In genomic region chr12:7092229-7092985, GRCh38 we compare ENCODE assay signal across 8 cellular contexts. TPM values are rescaled to one million over a fixed set of nuclear protein-coding genes. Genes with fewer than 3 reads are reported as not detected.
DNase-seq lines count a peak whose midpoint lies in the region; ATAC-seq and TF ChIP-seq lines count a peak whose summit lies in the region.

TSS of gene C1R (minus strand) at chr12:7092445. CDS start at chr12:7092388, 57 bp downstream.

- peak; percentile 77 for ATAC-seq in stimulated activated naive CD8-positive, alpha-beta T cell treated with anti-CD3 and anti-CD28 coated beads, Interleukin-15, amount 100 ng/mL, for 72 hours
- ATAC-seq in HG02763 (IDR thresholded peaks at IDR 0.05; ENCODE audit: unreplicated experiment), result no peak

- H3K4me3 Mint-ChIP-seq in CD14-positive monocyte (peak within 1 kb of the TSS; percentile 89 to 98), nephron (peak within 1 kb of the TSS; percentile 84 to 92 (median 90))
- peak within 1 kb of the TSS; percentile 75 for H3K4me3 Mint-ChIP-seq in activated T-helper 2 cell treated with anti-CD3 and anti-CD28 coated beads, Interferon-gamma antibody, Interleukin-2, Interleukin-4, amounts not matched to agents 10 μg/mL and 5 μg/mL and 100 μg/mL, durations not matched to agents 14 hours and 24 hours and 36 hours (ENCODE audit: low read depth)
- peak within 1 kb of the TSS; percentile 87 to 88 for H3K4me3 Mint-ChIP-seq in stimulated activated naive CD8-positive, alpha-beta T cell treated with anti-CD3 and anti-CD28 coated beads, Interleukin-15, amount 100 ng/mL, for 72 hours

- H3K9me3 Mint-ChIP-seq in CD14-positive monocyte (peaks cover 0 to 1% (median 0%) of the 10 kb centered on the region in 7 donors), nephron (no peaks in the 10 kb centered on the region)
- no peaks in the 10 kb centered on the region for H3K9me3 Mint-ChIP-seq in activated T-helper 2 cell treated with anti-CD3 and anti-CD28 coated beads, Interferon-gamma antibody, Interleukin-2, Interleukin-4, amounts not matched to agents 10 μg/mL and 5 μg/mL and 100 μg/mL, durations not matched to agents 14 hours and 24 hours and 36 hours
- no peaks in the 10 kb centered on the region for H3K9me3 Mint-ChIP-seq in stimulated activated naive CD8-positive, alpha-beta T cell treated with anti-CD3 and anti-CD28 coated beads, Interleukin-15, amount 100 ng/mL, for 72 hours

- DNase-seq in CD14-positive monocyte (ENCODE audit: low spot score) (no peak), HEK293T (ENCODE audit: extremely low spot score) (peak; percentile 71), PC-9 (peak in 1 of 2 experiments; percentile 76), fibroblast of the aortic adventitia (ENCODE audit: low read depth) (peak; percentile 97)
- peak; percentile 45 for DNase-seq in activated T-helper 2 cell treated with anti-CD3 and anti-CD28 coated beads, Interferon-gamma antibody, Interleukin-2, Interleukin-4, amounts not matched to agents 10 μg/mL and 5 μg/mL and 100 μg/mL, durations not matched to agents 14 hours and 24 hours and 36 hours (ENCODE audit: low spot score)
- DNase-seq in stimulated activated naive CD8-positive, alpha-beta T cell treated with anti-CD3 and anti-CD28 coated beads, Interleukin-15, amount 100 ng/mL, for 72 hours, result peak; percentile 57 to 65

- H3K27me3 Mint-ChIP-seq in CD14-positive monocyte (ENCODE audit: low read depth in 3 of 3) (peaks cover 6 to 17% (median 12%) of the 10 kb centered on the region in 3 donors), nephron (ENCODE audit: low read depth) (peaks cover 3% of the 10 kb centered on the region)
- no peaks in the 10 kb centered on the region for H3K27me3 Mint-ChIP-seq in activated T-helper 2 cell treated with anti-CD3 and anti-CD28 coated beads, Interferon-gamma antibody, Interleukin-2, Interleukin-4, amounts not matched to agents 10 μg/mL and 5 μg/mL and 100 μg/mL, durations not matched to agents 14 hours and 24 hours and 36 hours (ENCODE audit: low read depth)
- no peaks in the 10 kb centered on the region for H3K27me3 Mint-ChIP-seq in stimulated activated naive CD8-positive, alpha-beta T cell treated with anti-CD3 and anti-CD28 coated beads, Interleukin-15, amount 100 ng/mL, for 72 hours

- no peaks in the 10 kb centered on the region for H3K79me2 ChIP-seq in PC-9 (ENCODE audit: low read depth)

- H3K36me3 ChIP-seq in PC-9 (ENCODE audit: low read depth), result no peaks in the 10 kb centered on the region

- no peaks in the 10 kb centered on the region for H3K4me1 ChIP-seq in PC-9 (replicated peaks; ENCODE audit: insufficient read depth)

- H3K27me3 ChIP-seq in PC-9 (ENCODE audit: insufficient read depth, low read depth), result no peaks in the 10 kb centered on the region

- no peaks in the 10 kb centered on the region for H4K20me1 ChIP-seq in PC-9 (ENCODE audit: insufficient read depth)

- TF ChIP-seq CTCF in CD14-positive monocyte (IDR thresholded peaks at IDR 0.05) (peak; percentile 90), PC-9 (conservative IDR thresholded peaks at IDR 0.05) (peak; percentile 93), fibroblast of the aortic adventitia (IDR thresholded peaks at IDR 0.05; ENCODE audit: insufficient read depth, low read length) (peak; percentile 92), nephron (IDR thresholded peaks at IDR 0.05; ENCODE audit: unreplicated experiment in 3 of 3) (peak; percentile 86 to 92 (median 88))

- peak within 1 kb of the TSS; percentile 68; the same call in 1 of the 2 replicates for H2AFZ ChIP-seq in PC-9

- peaks cover 3% of the 10 kb centered on the region; the same call in 1 of the 2 replicates for H3F3A ChIP-seq in PC-9 (ENCODE audit: insufficient read depth, low read depth)

- CTCF ChIA-PET in HEK293T (lab: Yijun Ruan, JAX), result interaction anchor here (1.3 kb wide), 1 partner anchor 148 kb away, joined by 3 read pairs; no protein-coding TSS in a partner anchor
- CTCF ChIA-PET in PC-9 (lab: Charles Lee), result interaction anchor here (0.9 kb wide), 1 partner anchor 16 kb away, joined by 4 read pairs; no protein-coding TSS in a partner anchor

- POLR2A ChIA-PET in HEK293T (lab: Yijun Ruan, JAX), result no interaction called here
- POLR2A ChIA-PET in PC-9 (lab: Charles Lee; ENCODE audit: unreplicated experiment), result interaction anchor here (0.5 to 0.7 kb wide), 3 partner anchors 16 to 164 kb away, joined by 3 read pairs; no protein-coding TSS in a partner anchor

- no TSS peak for BruUV-seq in PC-9 (replicated peaks; lab: Mats Ljungman, UMichigan)

- intact Hi-C loops in CD14-positive monocyte (cut with micrococcal nuclease) (loop anchor here (5.0 to 10.0 kb wide), 2 partner anchors 68 to 170 kb away; no protein-coding TSS in a partner anchor), PC-9 (cut with micrococcal nuclease; ENCODE audit: unreplicated experiment) (loop anchor here (1.0 to 5.0 kb wide), 8 partner anchors 17 to 220 kb away; partner anchors contain the start of genes C1RL, C1S, EMG1 and LPCAT3)
- intact Hi-C loops in activated T-helper 2 cell treated with anti-CD3 and anti-CD28 coated beads, Interferon-gamma antibody, Interleukin-2, Interleukin-4, amounts not matched to agents 10 μg/mL and 5 μg/mL and 100 μg/mL, durations not matched to agents 14 hours and 24 hours and 36 hours (cut with micrococcal nuclease), result loop anchor here (1.0 to 2.0 kb wide), 2 partner anchors 74 to 168 kb away; partner anchors contain the start of gene LPCAT3

- H3K4me3 ChIP-seq in PC-9 (peak within 1 kb of the TSS; percentile 41; the same call in 1 of the 2 replicates), fibroblast of the aortic adventitia (ENCODE audit: low read depth, low read length) (peak within 1 kb of the TSS; percentile 95)

- H3K9me2 ChIP-seq in PC-9 (ENCODE audit: insufficient read depth), result no peaks in the 10 kb centered on the region

- H3K4me2 ChIP-seq in PC-9, result peak within 1 kb of the TSS; percentile 71

- H3K4me1 Mint-ChIP-seq in CD14-positive monocyte (peaks cover 9% of the 10 kb centered on the region), nephron (peaks cover 14% of the 10 kb centered on the region)
- peaks cover 6% of the 10 kb centered on the region for H3K4me1 Mint-ChIP-seq in activated T-helper 2 cell treated with anti-CD3 and anti-CD28 coated beads, Interferon-gamma antibody, Interleukin-2, Interleukin-4, amounts not matched to agents 10 μg/mL and 5 μg/mL and 100 μg/mL, durations not matched to agents 14 hours and 24 hours and 36 hours (ENCODE audit: low read depth)
- peaks cover 23% of the 10 kb centered on the region for H3K4me1 Mint-ChIP-seq in stimulated activated naive CD8-positive, alpha-beta T cell treated with anti-CD3 and anti-CD28 coated beads, Interleukin-15, amount 100 ng/mL, for 72 hours

- H3K36me3 Mint-ChIP-seq in CD14-positive monocyte (peaks cover 9 to 11% of the 10 kb centered on the region in 2 donors), nephron (ENCODE audit: low read depth) (no peaks in the 10 kb centered on the region)
- no peaks in the 10 kb centered on the region for H3K36me3 Mint-ChIP-seq in activated T-helper 2 cell treated with anti-CD3 and anti-CD28 coated beads, Interferon-gamma antibody, Interleukin-2, Interleukin-4, amounts not matched to agents 10 μg/mL and 5 μg/mL and 100 μg/mL, durations not matched to agents 14 hours and 24 hours and 36 hours (ENCODE audit: low read depth)

- H3K27ac ChIP-seq in PC-9, result no peak within 1 kb of the TSS

- no peaks in the 10 kb centered on the region for H3K9me3 ChIP-seq in PC-9 (ENCODE audit: insufficient read depth, low read depth)

- H3K27ac Mint-ChIP-seq in CD14-positive monocyte, result peak within 1 kb of the TSS in 5 of 7 donors; percentile 71 to 91 (median 80)
- H3K27ac Mint-ChIP-seq in activated T-helper 2 cell treated with anti-CD3 and anti-CD28 coated beads, Interferon-gamma antibody, Interleukin-2, Interleukin-4, amounts not matched to agents 10 μg/mL and 5 μg/mL and 100 μg/mL, durations not matched to agents 14 hours and 24 hours and 36 hours, result peak within 1 kb of the TSS; percentile 63
- H3K27ac Mint-ChIP-seq in nephron, result peak within 1 kb of the TSS; percentile 82 to 93 (median 93)
- H3K27ac Mint-ChIP-seq in stimulated activated naive CD8-positive, alpha-beta T cell treated with anti-CD3 and anti-CD28 coated beads, Interleukin-15, amount 100 ng/mL, for 72 hours, result peak within 1 kb of the TSS; percentile 90 to 91

TF ChIP-seq in HEK293T, 16 proteins besides CTCF, POLR2A, EP300 and RAD21:
- TF ChIP-seq SUZ12 (IDR thresholded peaks at IDR 0.05) (no peak), ZNF384 (IDR thresholded peaks at IDR 0.05) (no peak), CTBP1 (IDR thresholded peaks at IDR 0.05; ENCODE audit: borderline replicate concordance) (no peak), SP1 (IDR thresholded peaks at IDR 0.05) (no peak), ELF4 (IDR thresholded peaks at IDR 0.05) (no peak), FOXM1 (IDR thresholded peaks at IDR 0.05; ENCODE audit: borderline replicate concordance) (no peak), FOXK2 (IDR thresholded peaks at IDR 0.05) (no peak), NFRKB (IDR thresholded peaks at IDR 0.05) (no peak), FOXA1 (IDR thresholded peaks at IDR 0.05) (no peak), ARNT (IDR thresholded peaks at IDR 0.05) (no peak), PKNOX1 (IDR thresholded peaks at IDR 0.05) (no peak)

RNA-seq across cellular contexts. Expression of gene C1R, which starts in this region (rescaled TPM):
- under 1 TPM in 1 of 2 donors, not detected in 1; 0.14 TPM for polyA plus RNA-seq in CD14-positive monocyte
- 20.5 and 24.0 TPM in 2 replicates for total RNA-seq in PC-9 (2021)
- total RNA-seq in activated T-helper 2 cell treated with anti-CD3 and anti-CD28 coated beads, Interferon-gamma antibody, Interleukin-2, Interleukin-4, amounts not matched to agents 10 μg/mL and 5 μg/mL and 100 μg/mL, durations not matched to agents 14 hours and 24 hours and 36 hours, result 1.5 and 2.5 TPM in 2 replicates
- total RNA-seq in fibroblast of the aortic adventitia (ENCODE audit: low replicate concordance), result 237 and 528 TPM in 2 replicates
